ENCODE assay signal across 19 cellular contexts in genomic region chr1:211634461-211634860, GRCh38. TPM values are rescaled to one million over a fixed set of nuclear protein-coding genes. Genes with fewer than 3 reads are reported as not detected.
"Had no signal": no experiment of that assay in that cellular context is flagged by ENCODE, and none has a peak within 500 bp of the region (broad histone marks: within the 10 kb centered on the region; RNA-seq: fewer than 3 reads in every experiment).

No MANE protein-coding gene starts in this region.

- H3K4me3 Mint-ChIP-seq: naive B cell; nephron progenitor cell; stimulated activated naive B cell treated with anti-CD40 and anti-IgM and Interleukin-4, amounts not matched to agents 10 μg/mL and 1 μg/mL and 100 μg/mL, for 72 hours; stimulated activated naive CD8-positive, alpha-beta T cell treated with anti-CD3 and anti-CD28 coated beads, Interleukin-15, amount 100 ng/mL, for 72 hours had no signal

- H3K4me1 ChIP-seq: gastrocnemius medialis had no signal

- H3K27ac ChIP-seq: epithelial cell of prostate, gastrocnemius medialis, heart right ventricle, testis, tibial nerve had no signal

- H3K9me3 Mint-ChIP-seq: nephron progenitor cell; stimulated activated naive B cell treated with anti-CD40 and anti-IgM and Interleukin-4, amounts not matched to agents 10 μg/mL and 1 μg/mL and 100 μg/mL, for 72 hours; stimulated activated naive CD8-positive, alpha-beta T cell treated with anti-CD3 and anti-CD28 coated beads, Interleukin-15, amount 100 ng/mL, for 72 hours had no signal

- DNase-seq: central memory CD4-positive, alpha-beta T cell; effector memory CD4-positive, alpha-beta T cell; gastrocnemius medialis; heart right ventricle; hypothalamus; kidney glomerular epithelial cell; midbrain; naive B cell; nephron progenitor cell; stimulated activated CD4-positive, alpha-beta T cell treated with anti-CD3 and anti-CD28 coated beads, Interleukin-2, amount 100 ng/mL, for 24 hours; stimulated activated CD4-positive, alpha-beta T cell treated with anti-CD3 and anti-CD28 coated beads, Interleukin-4, amount 100 ng/mL, for 4 hours; stimulated activated naive B cell treated with anti-CD40 and anti-IgM and Interleukin-4, amounts not matched to agents 10 μg/mL and 1 μg/mL and 100 μg/mL, for 72 hours; stimulated activated naive CD8-positive, alpha-beta T cell treated with anti-CD3 and anti-CD28 coated beads, Interleukin-15, amount 100 ng/mL, for 72 hours; testis had no signal

- H3K27me3 ChIP-seq: esophagus muscularis mucosa, gastrocnemius medialis, heart right ventricle, testis, tibial nerve had no signal

- H3K9me3 ChIP-seq: esophagus muscularis mucosa, gastrocnemius medialis, heart right ventricle, testis, tibial nerve had no signal

- ATAC-seq: gastrocnemius medialis; heart right ventricle; left lobe of liver; stimulated activated naive B cell treated with anti-CD40 and anti-IgM and Interleukin-4, amounts not matched to agents 10 μg/mL and 1 μg/mL and 100 μg/mL, for 72 hours; stimulated activated naive CD8-positive, alpha-beta T cell treated with anti-CD3 and anti-CD28 coated beads, Interleukin-15, amount 100 ng/mL, for 72 hours had no signal

- H3K4me3 ChIP-seq: esophagus muscularis mucosa, gastrocnemius medialis, heart right ventricle, testis, tibial nerve had no signal

- H3K27ac Mint-ChIP-seq: naive B cell; nephron progenitor cell; stimulated activated naive B cell treated with anti-CD40 and anti-IgM and Interleukin-4, amounts not matched to agents 10 μg/mL and 1 μg/mL and 100 μg/mL, for 72 hours had no signal

- H3K36me3 ChIP-seq: esophagus muscularis mucosa, gastrocnemius medialis, heart right ventricle, tibial nerve had no signal

- H3K36me3 Mint-ChIP-seq: naive B cell; stimulated activated naive B cell treated with anti-CD40 and anti-IgM and Interleukin-4, amounts not matched to agents 10 μg/mL and 1 μg/mL and 100 μg/mL, for 72 hours had no signal

RNA-seq across cellular contexts. Expression of gene NEK2, which starts 41.0 kb away (rescaled TPM):
- total RNA-seq: esophagus muscularis mucosa, gastrocnemius medialis, ureter had no signal
